8 cellular contexts compared by ENCODE assay signal in genomic region chr1:108561731-108562326, GRCh38. TPM values are rescaled to one million over a fixed set of nuclear protein-coding genes. Genes with fewer than 3 reads are reported as not detected.
DNase-seq lines count a peak whose midpoint lies in the region; ATAC-seq and TF ChIP-seq lines count a peak whose summit lies in the region.

No MANE protein-coding gene starts in this region.

- ATAC-seq in GM18873 (IDR thresholded peaks at IDR 0.05; ENCODE audit: low FRiP score, unreplicated experiment) (peak; percentile 37), HG03139 (IDR thresholded peaks at IDR 0.05; ENCODE audit: unreplicated experiment) (peak; percentile 36), natural killer cell (peak; percentile 51 to 71 (median 57))
- ATAC-seq in stimulated activated naive CD8-positive, alpha-beta T cell treated with anti-CD3 and anti-CD28 coated beads, Interleukin-15, amount 100 ng/mL, for 72 hours, result peak; percentile 83

- no peaks in the 10 kb centered on the region for H3K9me3 Mint-ChIP-seq in natural killer cell
- no peaks in the 10 kb centered on the region for H3K9me3 Mint-ChIP-seq in stimulated activated naive CD8-positive, alpha-beta T cell treated with anti-CD3 and anti-CD28 coated beads, Interleukin-15, amount 100 ng/mL, for 72 hours

- H3K27ac ChIP-seq in duodenal mucosa (ENCODE audit: low read depth, low read length), result no peak overlapping the region

- peak; percentile 78 for TF ChIP-seq CTCF in natural killer cell (IDR thresholded peaks at IDR 0.05)

- peak overlapping the region; percentile 29 to 78 for H3K9ac ChIP-seq in duodenal mucosa (ENCODE audit: low read depth in 1 of 2, low read length in 2 of 2)

- peak overlapping the region in 1 of 2 donors; percentile 88 for H3K27ac Mint-ChIP-seq in natural killer cell
- no peak overlapping the region for H3K27ac Mint-ChIP-seq in stimulated activated naive CD8-positive, alpha-beta T cell treated with anti-CD3 and anti-CD28 coated beads, Interleukin-15, amount 100 ng/mL, for 72 hours

- peak; percentile 73 to 79 for DNase-seq in AML-193 (lab: John Stamatoyannopoulos, UW)
- DNase-seq in NCI-H526 (lab: John Stamatoyannopoulos, UW), result peak; percentile 64 to 90
- peak; percentile 83 for DNase-seq in activated CD4-positive, alpha-beta T cell treated with anti-CD3 and anti-CD28 coated beads, Interleukin-2, amount 50 U/mL, for 1 hour
- DNase-seq in natural killer cell, result peak; percentile 68
- DNase-seq in stimulated activated naive CD8-positive, alpha-beta T cell treated with anti-CD3 and anti-CD28 coated beads, Interleukin-15, amount 100 ng/mL, for 72 hours, result peak; percentile 73 to 87

- H3K9me3 ChIP-seq in duodenal mucosa (ENCODE audit: control insufficient read depth in 1 of 2, low read length in 2 of 2), result no peaks in the 10 kb centered on the region

- peaks cover 30% of the 10 kb centered on the region in 2 donors for H3K4me1 Mint-ChIP-seq in natural killer cell
- peaks cover 25% of the 10 kb centered on the region for H3K4me1 Mint-ChIP-seq in stimulated activated naive CD8-positive, alpha-beta T cell treated with anti-CD3 and anti-CD28 coated beads, Interleukin-15, amount 100 ng/mL, for 72 hours

- no peaks in the 10 kb centered on the region for H3K36me3 ChIP-seq in duodenal mucosa (ENCODE audit: control insufficient read depth in 1 of 2, insufficient read depth in 2 of 2, low read length in 2 of 2)

- H3K4me3 ChIP-seq in duodenal mucosa (ENCODE audit: low read depth in 1 of 2, low read length in 2 of 2), result peak overlapping the region; percentile 78 to 83

- H3K4me1 ChIP-seq in duodenal mucosa (ENCODE audit: control insufficient read depth in 1 of 2, insufficient read depth in 2 of 2, low read length in 2 of 2), result peaks cover 23 to 28% of the 10 kb centered on the region in 2 donors

- H3K27me3 ChIP-seq in duodenal mucosa (ENCODE audit: control insufficient read depth in 1 of 2, insufficient read depth in 2 of 2, low read length in 2 of 2), result no peaks in the 10 kb centered on the region

- peak overlapping the region; percentile 95 for H3K4me3 Mint-ChIP-seq in natural killer cell
- H3K4me3 Mint-ChIP-seq in stimulated activated naive CD8-positive, alpha-beta T cell treated with anti-CD3 and anti-CD28 coated beads, Interleukin-15, amount 100 ng/mL, for 72 hours, result peak overlapping the region; percentile 1 to 39

- H3K27me3 Mint-ChIP-seq in natural killer cell (ENCODE audit: low read depth in 2 of 2), result no peaks in the 10 kb centered on the region
- no peaks in the 10 kb centered on the region for H3K27me3 Mint-ChIP-seq in stimulated activated naive CD8-positive, alpha-beta T cell treated with anti-CD3 and anti-CD28 coated beads, Interleukin-15, amount 100 ng/mL, for 72 hours

- H3K36me3 Mint-ChIP-seq in natural killer cell, result no peaks in the 10 kb centered on the region

- intact Hi-C loops in natural killer cell (cut with micrococcal nuclease), result loop anchor here (1.0 to 5.0 kb wide), 4 partner anchors 29 to 130 kb away; partner anchors contain the start of gene PRPF38B

RNA-seq across cellular contexts. Expression of gene EEIG2, which starts 1.9 kb away (rescaled TPM):
- 10 to 100 TPM; 18.2 to 23.9 (median 20.3) TPM for total RNA-seq in natural killer cell
